In the genomic region with DNA sequence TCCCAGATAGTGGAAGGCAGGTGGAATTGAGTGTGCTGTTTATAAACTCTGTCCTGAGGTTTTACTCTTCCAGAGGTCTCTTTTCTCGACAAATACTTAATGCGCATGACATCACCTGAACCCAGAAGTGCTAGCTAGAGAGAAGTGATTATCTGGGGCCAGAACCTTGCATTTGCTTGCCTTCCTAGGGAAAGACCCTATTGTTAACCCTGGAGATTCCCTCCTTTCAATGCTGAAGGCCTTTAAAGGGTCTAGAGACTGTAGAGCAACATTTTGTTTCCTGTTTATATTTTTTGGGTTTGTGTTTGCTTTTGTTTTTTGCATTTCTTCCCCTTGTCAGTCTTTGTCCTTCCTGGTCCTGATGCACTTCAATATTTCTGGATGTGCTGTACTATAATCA, we compare ENCODE assay signal across 13 cellular contexts. TPM values are rescaled to one million over a fixed set of nuclear protein-coding genes. Genes with fewer than 3 reads are reported as not detected.
DNase-seq lines count a peak whose midpoint lies in the region; ATAC-seq and TF ChIP-seq lines count a peak whose summit lies in the region.
"Had no signal": no experiment of that assay in that cellular context is flagged by ENCODE, and none has a peak within 500 bp of the region (broad histone marks: within the 10 kb centered on the region; RNA-seq: fewer than 3 reads in every experiment).

No MANE protein-coding gene starts in this region.

- no peaks in the 10 kb centered on the region for H3K9me3 Mint-ChIP-seq in activated CD8-positive, alpha-beta T cell treated with anti-CD3 and anti-CD28 coated beads for 36 hours
- H3K9me3 Mint-ChIP-seq: dendritic cell treated with granulocyte-macrophage colony-stimulating factor and Interleukin-4, amounts not matched to agents 40 ng/mL and 50 ng/mL, for 4 days had no signal

- peak; percentile 12 for ATAC-seq in activated CD8-positive, alpha-beta T cell treated with anti-CD3 and anti-CD28 coated beads for 36 hours
- ATAC-seq in GM21360 (IDR thresholded peaks at IDR 0.05; ENCODE audit: unreplicated experiment) = no peak
- ATAC-seq in GM18909 (IDR thresholded peaks at IDR 0.05; ENCODE audit: poor library complexity, unreplicated experiment) = no peak

- H3K36me3 ChIP-seq in HUES48 (ENCODE audit: control insufficient read depth, insufficient read depth, low read length) (no peaks in the 10 kb centered on the region), fibroblast of lung (ENCODE audit: control insufficient read depth, insufficient read depth, low read length) (peaks cover 4% of the 10 kb centered on the region), smooth muscle cell (ENCODE audit: low read depth) (no peaks in the 10 kb centered on the region)
- H3K36me3 ChIP-seq: HAP-1 had no signal

- 84% methylated on average over 2 of the region's 2 CpGs for WGBS in smooth muscle cell (ENCODE audit: low lambda C conversion rate)

- no peaks in the 10 kb centered on the region for H3K9me3 ChIP-seq in HUES48 (ENCODE audit: control insufficient read depth, insufficient read depth, low read length)
- H3K9me3 ChIP-seq in fibroblast of lung (ENCODE audit: control insufficient read depth, insufficient read depth, low read depth, low read length) = no peaks in the 10 kb centered on the region
- no peaks in the 10 kb centered on the region for H3K9me3 ChIP-seq in smooth muscle cell (replicated peaks; ENCODE audit: low read depth)
- H3K9me3 ChIP-seq: HAP-1 had no signal

- H3K4me1 Mint-ChIP-seq in activated CD8-positive, alpha-beta T cell treated with anti-CD3 and anti-CD28 coated beads for 36 hours (ENCODE audit: low read depth) = peaks cover 49% of the 10 kb centered on the region

- H3K4me3 Mint-ChIP-seq in activated CD8-positive, alpha-beta T cell treated with anti-CD3 and anti-CD28 coated beads for 36 hours = no peak overlapping the region
- H3K4me3 Mint-ChIP-seq: dendritic cell treated with granulocyte-macrophage colony-stimulating factor and Interleukin-4, amounts not matched to agents 40 ng/mL and 50 ng/mL, for 4 days had no signal

- no peak for DNase-seq in activated CD8-positive, alpha-beta T cell treated with anti-CD3 and anti-CD28 coated beads for 36 hours
- DNase-seq in fibroblast of lung (ENCODE audit: low read depth in 2 of 2) = no peak
- no peak for DNase-seq in smooth muscle cell (lab: John Stamatoyannopoulos, UW; ENCODE audit: unreplicated experiment)
- DNase-seq in A172 (ENCODE audit: low spot score) = no peak
- DNase-seq: activated effector memory CD4-positive, alpha-beta T cell treated with anti-CD3 and anti-CD28 coated beads, Interleukin-2, amount 50 U/mL, for 16 hours; glutamatergic neuron; mesendoderm had no signal

- H3K27ac Mint-ChIP-seq in activated CD8-positive, alpha-beta T cell treated with anti-CD3 and anti-CD28 coated beads for 36 hours = peak overlapping the region; percentile 27
- H3K27ac Mint-ChIP-seq: dendritic cell treated with granulocyte-macrophage colony-stimulating factor and Interleukin-4, amounts not matched to agents 40 ng/mL and 50 ng/mL, for 4 days had no signal

- no peaks in the 10 kb centered on the region for H3K27me3 ChIP-seq in HUES48 (ENCODE audit: control insufficient read depth, insufficient read depth, low read length)
- no peaks in the 10 kb centered on the region for H3K27me3 ChIP-seq in fibroblast of lung (ENCODE audit: control insufficient read depth, insufficient read depth, low read length)
- H3K27me3 ChIP-seq in smooth muscle cell (ENCODE audit: low read depth) = no peaks in the 10 kb centered on the region

- H3K4me3 ChIP-seq in HUES48 (ENCODE audit: low read depth, low read length) (no peak overlapping the region), fibroblast of lung (replicated peaks in 1 of 4; ENCODE audit: control extremely low read depth in 1 of 4, insufficient read depth in 1 of 4, low read depth in 3 of 4, low read length in 4 of 4) (no peak overlapping the region), smooth muscle cell (no peak overlapping the region)
- H3K4me3 ChIP-seq: HAP-1 had no signal

- H3K27ac ChIP-seq in HUES48 (ENCODE audit: low read depth, low read length) (peak overlapping the region; percentile 6), fibroblast of lung (ENCODE audit: insufficient read depth, low read length) (peak overlapping the region; percentile 89), smooth muscle cell (ENCODE audit: low read depth) (peak overlapping the region; percentile 93)
- H3K27ac ChIP-seq: VCaP had no signal

- H4K20me1 ChIP-seq in fibroblast of lung (ENCODE audit: control insufficient read depth, extremely low read depth, insufficient read depth, low read length) = no peaks in the 10 kb centered on the region
- H4K20me1 ChIP-seq in smooth muscle cell (ENCODE audit: low read depth) = peaks cover 53% of the 10 kb centered on the region

- CTCF ChIA-PET in activated CD8-positive, alpha-beta T cell treated with anti-CD3 and anti-CD28 coated beads for 36 hours (lab: Charles Lee) = interaction anchor here (1.1 to 2.3 kb wide), 4 partner anchors 9 to 396 kb away, joined by 3 to 7 read pairs (median 3); no protein-coding TSS in a partner anchor

- TF ChIP-seq CTCF in activated CD8-positive, alpha-beta T cell treated with anti-CD3 and anti-CD28 coated beads for 36 hours (IDR thresholded peaks at IDR 0.05) = no peak
- no peak for TF ChIP-seq CTCF in fibroblast of lung (conservative IDR thresholded peaks at IDR 0.05 in 1 of 2, IDR thresholded peaks at IDR 0.05 in 1 of 2; ENCODE audit: low read depth in 1 of 2, low read length in 2 of 2)
- no peak for TF ChIP-seq CTCF in smooth muscle cell (IDR thresholded peaks at IDR 0.05; ENCODE audit: borderline replicate concordance, insufficient read depth, poor library complexity, severe bottlenecking)

- intact Hi-C loops in activated CD8-positive, alpha-beta T cell treated with anti-CD3 and anti-CD28 coated beads for 36 hours (cut with micrococcal nuclease) = no loop called here

- H3K36me3 Mint-ChIP-seq in activated CD8-positive, alpha-beta T cell treated with anti-CD3 and anti-CD28 coated beads for 36 hours (ENCODE audit: low read depth) = no peaks in the 10 kb centered on the region

- H3K4me2 ChIP-seq in fibroblast of lung (ENCODE audit: extremely low read depth, insufficient read depth, low read length) (peak overlapping the region; percentile 61), smooth muscle cell (peak overlapping the region; percentile 8)

- H3K27me3 Mint-ChIP-seq in activated CD8-positive, alpha-beta T cell treated with anti-CD3 and anti-CD28 coated beads for 36 hours = no peaks in the 10 kb centered on the region
- H3K27me3 Mint-ChIP-seq: dendritic cell treated with granulocyte-macrophage colony-stimulating factor and Interleukin-4, amounts not matched to agents 40 ng/mL and 50 ng/mL, for 4 days had no signal

- peaks cover 12% of the 10 kb centered on the region for H3F3A ChIP-seq in smooth muscle cell (ENCODE audit: low read depth)

- H3K9ac ChIP-seq in HUES48 (ENCODE audit: low read depth, low read length) (no peak overlapping the region), fibroblast of lung (ENCODE audit: insufficient read depth, low read length) (no peak overlapping the region), smooth muscle cell (ENCODE audit: low read depth) (peak overlapping the region; percentile 64)

- H3K4me1 ChIP-seq in HUES48 (ENCODE audit: control insufficient read depth, insufficient read depth, low read length) = peaks cover 9% of the 10 kb centered on the region
- H3K4me1 ChIP-seq in fibroblast of lung (ENCODE audit: control insufficient read depth, extremely low read depth, insufficient read depth, low read length) = peaks cover 47% of the 10 kb centered on the region
- H3K4me1 ChIP-seq in smooth muscle cell (ENCODE audit: low read depth) = peaks cover 26% of the 10 kb centered on the region

- H2AFZ ChIP-seq in fibroblast of lung (ENCODE audit: low read length) (no peak overlapping the region), smooth muscle cell (ENCODE audit: low read depth) (no peak overlapping the region)

- POLR2A ChIA-PET in activated CD8-positive, alpha-beta T cell treated with anti-CD3 and anti-CD28 coated beads for 36 hours (lab: Charles Lee) = interaction anchor here (1.1 to 1.8 kb wide), 4 partner anchors 9 to 102 kb away, joined by 3 to 15 read pairs (median 4); partner anchors contain the start of gene LAX1

- peaks cover 94% of the 10 kb centered on the region for H3K79me2 ChIP-seq in fibroblast of lung (ENCODE audit: control insufficient read depth, insufficient read depth, low read length)
- H3K79me2 ChIP-seq in smooth muscle cell (ENCODE audit: low read depth) = peaks cover 96% of the 10 kb centered on the region

RNA-seq across cellular contexts. Expression of gene ATP2B4, which starts 36.2 kb away (rescaled TPM):
- 10 to 100 TPM; 12.0 to 15.9 TPM for total RNA-seq in activated CD8-positive, alpha-beta T cell treated with anti-CD3 and anti-CD28 coated beads for 36 hours
- total RNA-seq in fibroblast of lung = 143 and 302 TPM in 2 replicates
- polyA plus RNA-seq in fibroblast of lung = 265 and 328 TPM in 2 replicates
- 168 and 218 TPM in 2 replicates for polyA plus RNA-seq in fibroblast of lung (2012)
- 583 and 648 TPM in 2 replicates for polyA minus RNA-seq in fibroblast of lung (ENCODE audit: low replicate concordance)
- total RNA-seq in smooth muscle cell = 104 and 113 TPM in 2 replicates
- 31.1 and 49.3 TPM in 2 replicates for polyA plus RNA-seq in smooth muscle cell
- 41.9 and 44.6 TPM in 2 replicates for total RNA-seq in A172 (2014; rRNA removed; shearing (Covaris generic))

Comparison
In these comparisons a context has a peak if more than half of its experiments do, and no peak if none do; other contexts are left out.
1. H3K27ac ChIP-seq: peak in every context shown above with its lines; median percentile 93 in smooth muscle cell; 89 in fibroblast of lung; 6 in HUES48.